In genomic region chr11:76269247-76269646, GRCh38 we compare ENCODE assay signal across 27 cellular contexts.
DNase-seq lines count a peak whose midpoint lies in the region; ATAC-seq and TF ChIP-seq lines count a peak whose summit lies in the region.
"Had no signal": no experiment of that assay in that cellular context is flagged by ENCODE, and none has a peak within 500 bp of the region (broad histone marks: within the 10 kb centered on the region; RNA-seq: fewer than 3 reads in every experiment).

No MANE protein-coding gene starts in this region.

- 88 to 93% methylated on average over 6 of the region's 6 CpGs for WGBS in sigmoid colon, 2 donors

- intact Hi-C loops in left ventricle myocardium superior (cut with micrococcal nuclease) (no loop called here), sigmoid colon (cut with DNase I) (no loop called here)

- no peaks in the 10 kb centered on the region for H3K36me3 Mint-ChIP-seq in activated naive CD4-positive, alpha-beta T cell treated with anti-CD3 and anti-CD28 coated beads, Interleukin-2, amount 50 U/mL, for 24 hours

- H4K20me1 ChIP-seq in MM.1S (ENCODE audit: insufficient read depth, low read length), result no peaks in the 10 kb centered on the region

- no peaks in the 10 kb centered on the region for H3K9me2 ChIP-seq in MM.1S (replicated peaks; ENCODE audit: insufficient read depth, low read length)

- H2AFZ ChIP-seq in MM.1S (ENCODE audit: low read length), result no peak overlapping the region

- no peak overlapping the region for H3K27ac Mint-ChIP-seq in activated naive CD4-positive, alpha-beta T cell treated with anti-CD3 and anti-CD28 coated beads, Interleukin-2, amount 50 U/mL, for 24 hours
- H3K27ac Mint-ChIP-seq: activated B cell treated with CpG ODN at 0.5 μM for 24 hours; activated naive CD8-positive, alpha-beta T cell treated with anti-CD3 and anti-CD28 coated beads, Interleukin-2, amount 50 U/mL, for 24 hours; B cell had no signal

- no peak for TF ChIP-seq POLR2A in sigmoid colon (IDR thresholded peaks at IDR 0.05)

- no peak for TF ChIP-seq EP300 in sigmoid colon (IDR thresholded peaks at IDR 0.05)

- H3K27me3 Mint-ChIP-seq in activated naive CD4-positive, alpha-beta T cell treated with anti-CD3 and anti-CD28 coated beads, Interleukin-2, amount 50 U/mL, for 24 hours, result no peaks in the 10 kb centered on the region
- H3K27me3 Mint-ChIP-seq: activated B cell treated with CpG ODN at 0.5 μM for 24 hours, B cell had no signal

- H3K79me2 ChIP-seq in MM.1S (ENCODE audit: low read length), result no peaks in the 10 kb centered on the region

- H3K9me3 Mint-ChIP-seq in activated naive CD4-positive, alpha-beta T cell treated with anti-CD3 and anti-CD28 coated beads, Interleukin-2, amount 50 U/mL, for 24 hours, result no peaks in the 10 kb centered on the region
- H3K9me3 Mint-ChIP-seq: activated B cell treated with CpG ODN at 0.5 μM for 24 hours; activated naive CD8-positive, alpha-beta T cell treated with anti-CD3 and anti-CD28 coated beads, Interleukin-2, amount 50 U/mL, for 24 hours had no signal

- H3K4me2 ChIP-seq in MM.1S (ENCODE audit: low read depth, low read length), result no peak overlapping the region

- no peak for TF ChIP-seq CTCF in sigmoid colon (IDR thresholded peaks at IDR 0.05)
- no peak for TF ChIP-seq CTCF in MM.1S (IDR thresholded peaks at IDR 0.05; ENCODE audit: low read length)

- no peaks in the 10 kb centered on the region for H3K36me3 ChIP-seq in sigmoid colon
- H3K36me3 ChIP-seq in MM.1S (replicated peaks; ENCODE audit: insufficient read depth, low read length), result no peaks in the 10 kb centered on the region
- H3K36me3 ChIP-seq: cardiac muscle cell had no signal

- DNase-seq in activated naive CD4-positive, alpha-beta T cell treated with Interleukin-2 at 50 U/mL for 16 hours, result no peak
- peak; percentile 51 for DNase-seq in left ventricle myocardium superior
- DNase-seq in sigmoid colon, result peak; percentile 70
- no peak for DNase-seq in MM.1S
- no peak for DNase-seq in NCI-H1092 (lab: John Stamatoyannopoulos, UW)
- DNase-seq in effector CD8-positive, alpha-beta T cell (lab: John Stamatoyannopoulos, UW), result no peak
- no peak for DNase-seq in OCI-M2 (lab: John Stamatoyannopoulos, UW; ENCODE audit: unreplicated experiment)
- DNase-seq: activated B cell treated with CpG ODN at 0.5 μM for 24 hours; activated CD4-positive, alpha-beta T cell treated with anti-CD3 and anti-CD28 coated beads, Interleukin-2, amount 50 U/mL, for 4 hours; activated CD8-positive, alpha-beta memory T cell treated with anti-CD3 and anti-CD28 coated beads, Interleukin-2, amount 50 U/mL, for 48 hours; activated effector memory CD4-positive, alpha-beta T cell treated with Interleukin-2 at 50 U/mL for 16 hours; activated naive CD8-positive, alpha-beta T cell treated with anti-CD3 and anti-CD28 coated beads, Interleukin-2, amount 50 U/mL, for 24 hours; dermis blood vessel endothelial cell; DMS53; GDM1; hippocampal formation; KBM-7; NCI-H1694; NCI-H2171 treated with DMSO at 0.1 percent for 48 hours; NCI-H526 treated with DMSO at 0.1 percent for 48 hours; nucleus accumbens; substantia nigra had no signal

- H3K9ac ChIP-seq in MM.1S (ENCODE audit: low read length), result no peak overlapping the region

- peak; percentile 49 for ATAC-seq in left ventricle myocardium superior
- ATAC-seq: activated naive CD8-positive, alpha-beta T cell treated with anti-CD3 and anti-CD28 coated beads, Interleukin-2, amount 50 U/mL, for 24 hours had no signal

- H3K4me1 ChIP-seq in sigmoid colon (peaks cover 0 to 12% (median 0%) of the 10 kb centered on the region in 4 donors), MM.1S (ENCODE audit: low read length) (no peaks in the 10 kb centered on the region)

- no peaks in the 10 kb centered on the region for H3F3A ChIP-seq in MM.1S (ENCODE audit: insufficient read depth, low read length)

- peak overlapping the region; percentile 11 for H3K4me3 Mint-ChIP-seq in activated naive CD4-positive, alpha-beta T cell treated with anti-CD3 and anti-CD28 coated beads, Interleukin-2, amount 50 U/mL, for 24 hours
- H3K4me3 Mint-ChIP-seq: activated B cell treated with CpG ODN at 0.5 μM for 24 hours; activated naive CD8-positive, alpha-beta T cell treated with anti-CD3 and anti-CD28 coated beads, Interleukin-2, amount 50 U/mL, for 24 hours; B cell had no signal

- no peaks in the 10 kb centered on the region for H3K4me1 Mint-ChIP-seq in activated naive CD4-positive, alpha-beta T cell treated with anti-CD3 and anti-CD28 coated beads, Interleukin-2, amount 50 U/mL, for 24 hours
- H3K4me1 Mint-ChIP-seq: activated B cell treated with CpG ODN at 0.5 μM for 24 hours; activated naive CD8-positive, alpha-beta T cell treated with anti-CD3 and anti-CD28 coated beads, Interleukin-2, amount 50 U/mL, for 24 hours; B cell had no signal

- H3K27me3 ChIP-seq in sigmoid colon (no peaks in the 10 kb centered on the region), MM.1S (replicated peaks; ENCODE audit: insufficient read depth, low read length) (peaks cover under 1% of the 10 kb centered on the region; the same call in 1 of the 2 replicates)
- H3K27me3 ChIP-seq: cardiac muscle cell had no signal

- no peak overlapping the region for H3K4me3 ChIP-seq in sigmoid colon
- no peak overlapping the region for H3K4me3 ChIP-seq in MM.1S (ENCODE audit: low read length)
- H3K4me3 ChIP-seq: cardiac muscle cell, lung had no signal

- H3K9me3 ChIP-seq in sigmoid colon, result peaks cover 0 to under 1% (median 0%) of the 10 kb centered on the region in 4 donors
- H3K9me3 ChIP-seq in MM.1S (replicated peaks; ENCODE audit: insufficient read depth, low read length), result no peaks in the 10 kb centered on the region

- H3K27ac ChIP-seq in sigmoid colon, result peak overlapping the region in 3 of 4 donors; percentile 23 to 39 (median 34)
- no peak overlapping the region for H3K27ac ChIP-seq in MM.1S (ENCODE audit: low read length)
- H3K27ac ChIP-seq: 22Rv1, cardiac muscle cell had no signal

Comparison
In these comparisons a context has a peak if more than half of its experiments do, and no peak if none do; other contexts are left out.
1. DNase-seq: peak in left ventricle myocardium superior (single experiment) and sigmoid colon (single experiment); none in activated naive CD4-positive, alpha-beta T cell treated with Interleukin-2 at 50 U/mL for 16 hours (single experiment), MM.1S (single experiment), NCI-H1092 (single experiment), effector CD8-positive, alpha-beta T cell (single experiment) and OCI-M2 (single experiment).